Comparison of ENCODE assay signal across 18 cellular contexts in genomic region chr1:228941673-228942072, GRCh38.
"Had no signal": no experiment of that assay in that cellular context is flagged by ENCODE, and none has a peak within 500 bp of the region (broad histone marks: within the 10 kb centered on the region; RNA-seq: fewer than 3 reads in every experiment).

No MANE protein-coding gene starts in this region.

- H3K27me3 ChIP-seq: brain microvascular endothelial cell, foreskin keratinocyte had no signal

- H3K36me3 ChIP-seq: brain microvascular endothelial cell had no signal

- H3K36me3 Mint-ChIP-seq: natural killer cell treated with Interleukin-12 subunit alpha and Interleukin-12 subunit beta and Interleukin-15 and Interleukin-18, amount 100 ng/mL, for 72 hours had no signal

- H3K9me3 Mint-ChIP-seq: activated CD4-positive, alpha-beta T cell treated with anti-CD3 and anti-CD28 coated beads, Interleukin-2, amount 10 ng/mL, durations not matched to agents 24 days and 14 days; activated T-cell treated with anti-CD3 and anti-CD28 coated beads, Interleukin-2, amount 50 U/mL, for 24 hours; natural killer cell treated with Interleukin-12 subunit alpha and Interleukin-12 subunit beta and Interleukin-15 and Interleukin-18, amount 100 ng/mL, for 72 hours had no signal

- H3K27me3 Mint-ChIP-seq: activated T-cell treated with anti-CD3 and anti-CD28 coated beads, Interleukin-2, amount 50 U/mL, for 24 hours; natural killer cell treated with Interleukin-12 subunit alpha and Interleukin-12 subunit beta and Interleukin-15 and Interleukin-18, amount 100 ng/mL, for 72 hours had no signal

- H3K4me1 ChIP-seq: foreskin keratinocyte, parathyroid adenoma had no signal

- H3K4me3 Mint-ChIP-seq: activated CD4-positive, alpha-beta T cell treated with anti-CD3 and anti-CD28 coated beads, Interleukin-2, amount 10 ng/mL, durations not matched to agents 24 days and 14 days; activated CD8-positive, alpha-beta T cell treated with anti-CD3 and anti-CD28 coated beads, Interleukin-2, amount 10 ng/mL, durations not matched to agents 7 days and 5 days; activated T-cell treated with anti-CD3 and anti-CD28 coated beads, Interleukin-2, amount 50 U/mL, for 24 hours; natural killer cell treated with Interleukin-12 subunit alpha and Interleukin-12 subunit beta and Interleukin-15 and Interleukin-18, amount 100 ng/mL, for 72 hours had no signal

- H3K27ac Mint-ChIP-seq: activated CD4-positive, alpha-beta T cell treated with anti-CD3 and anti-CD28 coated beads, Interleukin-2, amount 10 ng/mL, durations not matched to agents 24 days and 14 days; activated T-cell treated with anti-CD3 and anti-CD28 coated beads, Interleukin-2, amount 50 U/mL, for 24 hours; natural killer cell treated with Interleukin-12 subunit alpha and Interleukin-12 subunit beta and Interleukin-15 and Interleukin-18, amount 100 ng/mL, for 72 hours had no signal

- ATAC-seq: activated CD8-positive, alpha-beta T cell treated with anti-CD3 and anti-CD28 coated beads, Interleukin-2, amount 10 ng/mL, durations not matched to agents 7 days and 5 days; foreskin keratinocyte; left lobe of liver; natural killer cell treated with Interleukin-12 subunit alpha and Interleukin-12 subunit beta and Interleukin-15 and Interleukin-18, amount 100 ng/mL, for 72 hours; sciatic nerve had no signal

- H3K27ac ChIP-seq: brain microvascular endothelial cell, foreskin keratinocyte, parathyroid adenoma had no signal

- DNase-seq: activated CD4-positive, alpha-beta T cell treated with anti-CD3 and anti-CD28 coated beads, Interleukin-2, amount 10 ng/mL, durations not matched to agents 24 days and 14 days; activated CD4-positive, CD25-positive, alpha-beta regulatory T cell; activated CD8-positive, alpha-beta T cell treated with anti-CD3 and anti-CD28 coated beads, Interleukin-2, amount 10 ng/mL, durations not matched to agents 7 days and 5 days; activated effector memory CD4-positive, alpha-beta T cell treated with anti-CD3 and anti-CD28 coated beads, Interleukin-2, amount 50 U/mL, for 16 hours; activated naive CD4-positive, alpha-beta T cell treated with anti-CD3 and anti-CD28 coated beads, Interleukin-2, amount 50 U/mL, for 16 hours; activated T-cell treated with anti-CD3 and anti-CD28 coated beads, Interleukin-2, amount 50 U/mL, for 24 hours; aorta; brain microvascular endothelial cell; central memory CD4-positive, alpha-beta T cell; foreskin keratinocyte; glutamatergic neuron; kidney; stimulated activated naive CD4-positive, alpha-beta T cell had no signal

- H3K4me3 ChIP-seq: lung had no signal
